In genomic region chr16:88649924-88650748, GRCh38 we compare ENCODE assay signal across 9 cellular contexts. TPM values are rescaled to one million over a fixed set of nuclear protein-coding genes. Genes with fewer than 3 reads are reported as not detected.
A peak's percentile ranks its signal among the peaks of the same experiment; 100 is the strongest.
DNase-seq lines count a peak whose midpoint lies in the region; ATAC-seq and TF ChIP-seq lines count a peak whose summit lies in the region.
"Had no signal": no experiment of that assay in that cellular context is flagged by ENCODE, and none has a peak within 500 bp of the region (broad histone marks: within the 10 kb centered on the region; RNA-seq: fewer than 3 reads in every experiment).

No MANE protein-coding gene starts in this region.

- H3K4me1 Mint-ChIP-seq in activated CD4-positive, alpha-beta T cell treated with anti-CD3 and anti-CD28 coated beads, Interleukin-2, amount 10 ng/mL, durations not matched to agents 24 days and 14 days: peaks cover 15% of the 10 kb centered on the region

- intact Hi-C loops in activated CD4-positive, alpha-beta T cell treated with anti-CD3 and anti-CD28 coated beads, Interleukin-2, amount 10 ng/mL, durations not matched to agents 24 days and 14 days (cut with micrococcal nuclease): loop anchor here (2.0 to 5.0 kb wide), 4 partner anchors 15 to 132 kb away; partner anchors contain the start of gene ZC3H18

- no peaks in the 10 kb centered on the region for H3K79me2 ChIP-seq in parathyroid adenoma

- no peaks in the 10 kb centered on the region for H3K27me3 Mint-ChIP-seq in activated CD4-positive, alpha-beta T cell treated with anti-CD3 and anti-CD28 coated beads, Interleukin-2, amount 10 ng/mL, durations not matched to agents 24 days and 14 days

- TF ChIP-seq CTCF in AG10803 (conservative IDR thresholded peaks at IDR 0.05; ENCODE audit: low read length) (no peak), gastroesophageal sphincter (IDR thresholded peaks at IDR 0.05) (no peak), parathyroid adenoma (IDR thresholded peaks at IDR 0.05) (no peak), WERI-Rb-1 (IDR thresholded peaks at IDR 0.05; ENCODE audit: low read depth, low read length) (no peak)

- H3K36me3 ChIP-seq in gastroesophageal sphincter (peaks cover 0 to 42% of the 10 kb centered on the region in 2 donors), parathyroid adenoma (ENCODE audit: control insufficient read depth, insufficient read depth, low read length) (no peaks in the 10 kb centered on the region), WERI-Rb-1 (no peaks in the 10 kb centered on the region; the same call in 1 of the 2 replicates)

- no peak for TF ChIP-seq POLR2A in gastroesophageal sphincter (IDR thresholded peaks at IDR 0.05)

- H3K4me1 ChIP-seq in gastroesophageal sphincter (peaks cover 0 to 29% (median 9%) of the 10 kb centered on the region in 3 donors), parathyroid adenoma (peaks cover 6% of the 10 kb centered on the region)

- ATAC-seq in HG03565 (IDR thresholded peaks at IDR 0.05; ENCODE audit: unreplicated experiment): peak; percentile 6
- ATAC-seq in gastroesophageal sphincter: peak; percentile 34

- no peaks in the 10 kb centered on the region for H3K9me3 Mint-ChIP-seq in activated CD4-positive, alpha-beta T cell treated with anti-CD3 and anti-CD28 coated beads, Interleukin-2, amount 10 ng/mL, durations not matched to agents 24 days and 14 days

- H3K4me3 ChIP-seq in AG10803 (ENCODE audit: low read length): peak overlapping the region; percentile 80
- peak overlapping the region; percentile 57 to 70 for H3K4me3 ChIP-seq in gastroesophageal sphincter
- H3K4me3 ChIP-seq in parathyroid adenoma (ENCODE audit: low read depth, low read length): peak overlapping the region; percentile 51
- no peak overlapping the region for H3K4me3 ChIP-seq in WERI-Rb-1 (ENCODE audit: low read depth, low read length)

- H2AFZ ChIP-seq in parathyroid adenoma: no peak overlapping the region

- H3K27me3 ChIP-seq in gastroesophageal sphincter: peaks cover 29% of the 10 kb centered on the region
- no peaks in the 10 kb centered on the region for H3K27me3 ChIP-seq in parathyroid adenoma (ENCODE audit: control insufficient read depth, insufficient read depth, low read length)
- H3K27me3 ChIP-seq in WERI-Rb-1 (ENCODE audit: insufficient read depth, low read depth, severe bottlenecking): no peaks in the 10 kb centered on the region

- H3K9ac ChIP-seq in parathyroid adenoma: no peak overlapping the region

- 30% methylated on average over 2 of the region's 37 CpGs; no CpG with 5 or more reads in 1 of the 2 donors for WGBS in gastroesophageal sphincter (ENCODE audit: low coverage in 1 of 2), 2 donors

- H3K27ac Mint-ChIP-seq in activated CD4-positive, alpha-beta T cell treated with anti-CD3 and anti-CD28 coated beads, Interleukin-2, amount 10 ng/mL, durations not matched to agents 24 days and 14 days: peak overlapping the region; percentile 96

- no peak for TF ChIP-seq EP300 in gastroesophageal sphincter (IDR thresholded peaks at IDR 0.05)

- DNase-seq in AG10803 (ENCODE audit: low read depth) (peak; percentile 24), GM19238 (ENCODE audit: insufficient read length, low spot score) (peak; percentile 75), SW480 (ENCODE audit: low spot score) (no peak), WERI-Rb-1 (no peak)
- peak; percentile 85 for DNase-seq in activated CD4-positive, alpha-beta T cell treated with anti-CD3 and anti-CD28 coated beads, Interleukin-2, amount 10 ng/mL, durations not matched to agents 24 days and 14 days

- peak overlapping the region; percentile 90 for H3K4me3 Mint-ChIP-seq in activated CD4-positive, alpha-beta T cell treated with anti-CD3 and anti-CD28 coated beads, Interleukin-2, amount 10 ng/mL, durations not matched to agents 24 days and 14 days

- H3K36me3 Mint-ChIP-seq in activated CD4-positive, alpha-beta T cell treated with anti-CD3 and anti-CD28 coated beads, Interleukin-2, amount 10 ng/mL, durations not matched to agents 24 days and 14 days (ENCODE audit: low read depth): peaks cover 18% of the 10 kb centered on the region

- H3K27ac ChIP-seq in gastroesophageal sphincter (peak overlapping the region in 3 of 4 donors; percentile 69 to 78 (median 71)), parathyroid adenoma (no peak overlapping the region), WERI-Rb-1 (no peak overlapping the region)

- no peaks in the 10 kb centered on the region for H3K9me3 ChIP-seq in gastroesophageal sphincter
- no peaks in the 10 kb centered on the region for H3K9me3 ChIP-seq in parathyroid adenoma (ENCODE audit: control insufficient read depth, low read length)
- H3K9me3 ChIP-seq in WERI-Rb-1 (ENCODE audit: severe bottlenecking): no peaks in the 10 kb centered on the region

- H3K4me2 ChIP-seq in parathyroid adenoma (ENCODE audit: low read length): peak overlapping the region; percentile 34

RNA-seq across cellular contexts. Expression of gene CYBA, which starts 0.7 kb away (rescaled TPM):
- total RNA-seq in activated CD4-positive, alpha-beta T cell treated with anti-CD3 and anti-CD28 coated beads, Interleukin-2, amount 10 ng/mL, durations not matched to agents 24 days and 14 days: 222 and 228 TPM in 2 replicates
- 100 to 1,000 TPM in 1 of 4 donors, 10 to 100 TPM in 3; 19.9 to 135 (median 79.1) TPM for total RNA-seq in gastroesophageal sphincter

RNA-seq across cellular contexts. Expression of gene IL17C, which starts 11.8 kb away (rescaled TPM):
- total RNA-seq in activated CD4-positive, alpha-beta T cell treated with anti-CD3 and anti-CD28 coated beads, Interleukin-2, amount 10 ng/mL, durations not matched to agents 24 days and 14 days: not detected in 2 replicates
- total RNA-seq in gastroesophageal sphincter: not detected
- total RNA-seq: renal cortical epithelial cell had no signal

RNA-seq across cellular contexts. Expression of gene MVD, which starts 12.8 kb away (rescaled TPM):
- 95.7 and 102 TPM in 2 replicates for total RNA-seq in activated CD4-positive, alpha-beta T cell treated with anti-CD3 and anti-CD28 coated beads, Interleukin-2, amount 10 ng/mL, durations not matched to agents 24 days and 14 days
- total RNA-seq in gastroesophageal sphincter: 10 to 100 TPM; 21.3 to 30.3 (median 26.6) TPM

RNA-seq across cellular contexts. Expression of gene SNAI3, which starts 36.2 kb away (rescaled TPM):
- total RNA-seq in activated CD4-positive, alpha-beta T cell treated with anti-CD3 and anti-CD28 coated beads, Interleukin-2, amount 10 ng/mL, durations not matched to agents 24 days and 14 days: 3.0 and 3.3 TPM in 2 replicates
- total RNA-seq in gastroesophageal sphincter: 1 to 10 TPM in 2 of 4 donors, under 1 TPM in 1, not detected in 1; 0.39 to 1.7 (median 1.1) TPM

RNA-seq across cellular contexts. Expression of gene RNF166, which starts 56.1 kb away (rescaled TPM):
- 47.3 and 49.7 TPM in 2 replicates for total RNA-seq in activated CD4-positive, alpha-beta T cell treated with anti-CD3 and anti-CD28 coated beads, Interleukin-2, amount 10 ng/mL, durations not matched to agents 24 days and 14 days
- total RNA-seq in gastroesophageal sphincter: 10 to 100 TPM; 19.5 to 27.8 (median 22.3) TPM

Comparison
In these comparisons a context has a peak if more than half of its experiments do, and no peak if none do; other contexts are left out.
1. DNase-seq: peak in AG10803 (single experiment), GM19238 (single experiment) and activated CD4-positive, alpha-beta T cell treated with anti-CD3 and anti-CD28 coated beads, Interleukin-2, amount 10 ng/mL, durations not matched to agents 24 days and 14 days (single experiment); none in SW480 (single experiment) and WERI-Rb-1 (single experiment).
2. H3K27ac ChIP-seq: peak in gastroesophageal sphincter (3 of 4); none in parathyroid adenoma (single experiment) and WERI-Rb-1 (single experiment).